In genomic region chr1:88890790-88891317, GRCh38 we compare ENCODE assay signal across 8 cellular contexts. TPM values are rescaled to one million over a fixed set of nuclear protein-coding genes. Genes with fewer than 3 reads are reported as not detected.
A peak's percentile ranks its signal among the peaks of the same experiment; 100 is the strongest.
DNase-seq lines count a peak whose midpoint lies in the region; ATAC-seq and TF ChIP-seq lines count a peak whose summit lies in the region.

No MANE protein-coding gene starts in this region.

- CTCF ChIA-PET in activated CD8-positive, alpha-beta T cell treated with anti-CD3 and anti-CD28 coated beads for 36 hours (lab: Charles Lee), result interaction anchor here (1.0 to 8.8 kb wide), 2 partner anchors 13 to 83 kb away, joined by 3 to 93 read pairs; no protein-coding TSS in a partner anchor

- peaks cover 5% of the 10 kb centered on the region for H3K9me3 Mint-ChIP-seq in activated CD8-positive, alpha-beta T cell treated with anti-CD3 and anti-CD28 coated beads for 36 hours
- H3K9me3 Mint-ChIP-seq in nephron, result no peaks in the 10 kb centered on the region

- POLR2A ChIA-PET in activated CD8-positive, alpha-beta T cell treated with anti-CD3 and anti-CD28 coated beads for 36 hours (lab: Charles Lee), result interaction anchor here (0.6 to 2.5 kb wide), 18 partner anchors 8 to 235 kb away, joined by 3 to 11 read pairs (median 6); partner anchors contain the start of genes GBP2 and PKN2

- H3K4me1 Mint-ChIP-seq in activated CD8-positive, alpha-beta T cell treated with anti-CD3 and anti-CD28 coated beads for 36 hours (ENCODE audit: low read depth), result peaks cover 40% of the 10 kb centered on the region
- peaks cover 26% of the 10 kb centered on the region for H3K4me1 Mint-ChIP-seq in nephron

- H3K36me3 Mint-ChIP-seq in activated CD8-positive, alpha-beta T cell treated with anti-CD3 and anti-CD28 coated beads for 36 hours (ENCODE audit: low read depth), result peaks cover 25% of the 10 kb centered on the region
- peaks cover 9% of the 10 kb centered on the region for H3K36me3 Mint-ChIP-seq in nephron (ENCODE audit: low read depth)

- no peaks in the 10 kb centered on the region for H3K27me3 Mint-ChIP-seq in activated CD8-positive, alpha-beta T cell treated with anti-CD3 and anti-CD28 coated beads for 36 hours
- no peaks in the 10 kb centered on the region for H3K27me3 Mint-ChIP-seq in nephron (ENCODE audit: low read depth)

- ATAC-seq in GM18511 (IDR thresholded peaks at IDR 0.05; ENCODE audit: unreplicated experiment) (peak; percentile 21), HG03520 (IDR thresholded peaks at IDR 0.05; ENCODE audit: unreplicated experiment) (no peak), GM21786 (IDR thresholded peaks at IDR 0.05; ENCODE audit: unreplicated experiment) (no peak)
- ATAC-seq in activated CD8-positive, alpha-beta T cell treated with anti-CD3 and anti-CD28 coated beads for 36 hours, result no peak

- H3K27ac Mint-ChIP-seq in activated CD8-positive, alpha-beta T cell treated with anti-CD3 and anti-CD28 coated beads for 36 hours, result peak overlapping the region; percentile 96
- H3K27ac Mint-ChIP-seq in nephron, result peak overlapping the region; percentile 92 to 97 (median 94)

- H3K4me3 Mint-ChIP-seq in activated CD8-positive, alpha-beta T cell treated with anti-CD3 and anti-CD28 coated beads for 36 hours, result peak overlapping the region; percentile 81
- peak overlapping the region; percentile 96 to 98 (median 97) for H3K4me3 Mint-ChIP-seq in nephron

- intact Hi-C loops in activated CD8-positive, alpha-beta T cell treated with anti-CD3 and anti-CD28 coated beads for 36 hours (cut with micrococcal nuclease), result no loop called here

- TF ChIP-seq CTCF in NB4 (IDR thresholded peaks at IDR 0.05; ENCODE audit: low read depth, low read length) (no peak), nephron (IDR thresholded peaks at IDR 0.05; ENCODE audit: unreplicated experiment in 3 of 3) (no peak)
- no peak for TF ChIP-seq CTCF in activated CD8-positive, alpha-beta T cell treated with anti-CD3 and anti-CD28 coated beads for 36 hours (IDR thresholded peaks at IDR 0.05)

- peak overlapping the region; percentile 94 for H3K4me3 ChIP-seq in NB4 (ENCODE audit: low read depth, low read length)

- TF ChIP-seq POLR2A in NB4 (IDR thresholded peaks at IDR 0.05; ENCODE audit: extremely low read depth, insufficient read length), result no peak

- DNase-seq in AG08395 (ENCODE audit: low spot score) (peak; percentile 16), NB4 (ENCODE audit: low read depth) (peak; percentile 42), fibroblast of peridontal ligament (ENCODE audit: extremely low read depth) (peak; percentile 54)
- DNase-seq in activated CD8-positive, alpha-beta T cell treated with anti-CD3 and anti-CD28 coated beads for 36 hours, result peak; percentile 35

RNA-seq across cellular contexts. Expression of gene GTF2B, which starts 0.5 kb away (rescaled TPM):
- 10 to 100 TPM; 40.7 to 42.0 TPM for total RNA-seq in activated CD8-positive, alpha-beta T cell treated with anti-CD3 and anti-CD28 coated beads for 36 hours
